8 cellular contexts compared by ENCODE assay signal in genomic region chr9:18442629-18443491, GRCh38. TPM values are rescaled to one million over a fixed set of nuclear protein-coding genes. Genes with fewer than 3 reads are reported as not detected.
DNase-seq lines count a peak whose midpoint lies in the region; ATAC-seq and TF ChIP-seq lines count a peak whose summit lies in the region.

No MANE protein-coding gene starts in this region.

- no peak for TF ChIP-seq POLR2A in heart left ventricle (IDR thresholded peaks at IDR 0.05)

- 9 to 10% (median 10%) methylated on average over 6 of the region's 6 CpGs for WGBS in heart left ventricle, 4 donors

- peaks cover 3% of the 10 kb centered on the region for H3K4me1 Mint-ChIP-seq in activated naive CD8-positive, alpha-beta T cell treated with anti-CD3 and anti-CD28 coated beads, Interleukin-2, amount 10 ng/mL, durations not matched to agents 7 days and 5 days

- intact Hi-C loops in heart left ventricle (cut with DNase I): loop anchor here (1.0 to 10.0 kb wide), 9 partner anchors 182 to 584 kb away; no protein-coding TSS in a partner anchor

- DNase-seq in GM10266 (ENCODE audit: extremely low spot score): peak; percentile 54
- peak; percentile 76 for DNase-seq in H4 (ENCODE audit: low spot score)
- peak; percentile 53 to 61 for DNase-seq in Kasumi-1 (lab: John Stamatoyannopoulos, UW)
- peak; percentile 6 for DNase-seq in SHP77 treated with DMSO at 0.1 percent for 48 hours (lab: John Stamatoyannopoulos, UW)
- peak; percentile 45 for DNase-seq in activated naive CD8-positive, alpha-beta T cell treated with anti-CD3 and anti-CD28 coated beads, Interleukin-2, amount 10 ng/mL, durations not matched to agents 7 days and 5 days
- DNase-seq in heart left ventricle: peak; percentile 68 to 81 (median 72)
- no peak for DNase-seq in GF-D8 (lab: John Stamatoyannopoulos, UW)

- TF ChIP-seq CTCF in GM10266 (IDR thresholded peaks at IDR 0.05; ENCODE audit: control insufficient read depth, insufficient read depth, low read depth, missing control alignments): peak; percentile 96
- peak; percentile 86 to 97 (median 92) for TF ChIP-seq CTCF in heart left ventricle (IDR thresholded peaks at IDR 0.05)

- no peak overlapping the region for H3K27ac Mint-ChIP-seq in activated naive CD8-positive, alpha-beta T cell treated with anti-CD3 and anti-CD28 coated beads, Interleukin-2, amount 10 ng/mL, durations not matched to agents 7 days and 5 days

- H3K4me1 ChIP-seq in heart left ventricle (peaks cover 0 to 21% (median 11%) of the 10 kb centered on the region in 12 donors), rectal smooth muscle tissue (ENCODE audit: control insufficient read depth, insufficient read depth, low read length) (peaks cover 12% of the 10 kb centered on the region)

- H3K4me3 ChIP-seq in heart left ventricle (no peak overlapping the region), rectal smooth muscle tissue (ENCODE audit: low read length) (no peak overlapping the region)

- no peaks in the 10 kb centered on the region for H3K9me3 Mint-ChIP-seq in activated naive CD8-positive, alpha-beta T cell treated with anti-CD3 and anti-CD28 coated beads, Interleukin-2, amount 10 ng/mL, durations not matched to agents 7 days and 5 days

- no peaks in the 10 kb centered on the region for H3K36me3 Mint-ChIP-seq in activated naive CD8-positive, alpha-beta T cell treated with anti-CD3 and anti-CD28 coated beads, Interleukin-2, amount 10 ng/mL, durations not matched to agents 7 days and 5 days

- POLR2A ChIA-PET in activated naive CD8-positive, alpha-beta T cell treated with anti-CD3 and anti-CD28 coated beads, Interleukin-2, amount 10 ng/mL, durations not matched to agents 7 days and 5 days (lab: Charles Lee): no interaction called here

- H3K36me3 ChIP-seq in heart left ventricle (no peaks in the 10 kb centered on the region), rectal smooth muscle tissue (ENCODE audit: control insufficient read depth, insufficient read depth, low read length) (no peaks in the 10 kb centered on the region)

- H3K27ac ChIP-seq in heart left ventricle: peak overlapping the region in 1 of 12 donors; percentile 31
- peak overlapping the region; percentile 3 for H3K27ac ChIP-seq in rectal smooth muscle tissue (ENCODE audit: low read depth, low read length)

- H3K27me3 ChIP-seq in heart left ventricle (no peaks in the 10 kb centered on the region), rectal smooth muscle tissue (ENCODE audit: control insufficient read depth, insufficient read depth, low read length) (no peaks in the 10 kb centered on the region)

- no peak overlapping the region for H3K9ac ChIP-seq in rectal smooth muscle tissue (ENCODE audit: low read length)

- peak; percentile 82 for ATAC-seq in activated naive CD8-positive, alpha-beta T cell treated with anti-CD3 and anti-CD28 coated beads, Interleukin-2, amount 10 ng/mL, durations not matched to agents 7 days and 5 days (ENCODE audit: low read depth)
- ATAC-seq in heart left ventricle: peak; percentile 74 to 89 (median 81)

- peaks cover 16% of the 10 kb centered on the region for H3K27me3 Mint-ChIP-seq in activated naive CD8-positive, alpha-beta T cell treated with anti-CD3 and anti-CD28 coated beads, Interleukin-2, amount 10 ng/mL, durations not matched to agents 7 days and 5 days

- H3K4me3 Mint-ChIP-seq in activated naive CD8-positive, alpha-beta T cell treated with anti-CD3 and anti-CD28 coated beads, Interleukin-2, amount 10 ng/mL, durations not matched to agents 7 days and 5 days: no peak overlapping the region

- no peaks in the 10 kb centered on the region for H3K9me3 ChIP-seq in heart left ventricle

RNA-seq across cellular contexts. Expression of gene ADAMTSL1, which starts 31.1 kb away (rescaled TPM):
- total RNA-seq in H4 (2014; rRNA removed; shearing (Covaris generic)): 11.7 and 25.5 TPM in 2 replicates
- not detected for total RNA-seq in activated naive CD8-positive, alpha-beta T cell treated with anti-CD3 and anti-CD28 coated beads, Interleukin-2, amount 10 ng/mL, durations not matched to agents 7 days and 5 days
- 1 to 10 TPM in 6 of 9 donors, under 1 TPM in 3; 0.46 to 4.7 (median 1.4) TPM for total RNA-seq in heart left ventricle
- polyA plus RNA-seq in heart left ventricle: 1 to 10 TPM in 1 of 2 donors, under 1 TPM in 1; 0.50 to 1.0 TPM
